In the genomic region with DNA sequence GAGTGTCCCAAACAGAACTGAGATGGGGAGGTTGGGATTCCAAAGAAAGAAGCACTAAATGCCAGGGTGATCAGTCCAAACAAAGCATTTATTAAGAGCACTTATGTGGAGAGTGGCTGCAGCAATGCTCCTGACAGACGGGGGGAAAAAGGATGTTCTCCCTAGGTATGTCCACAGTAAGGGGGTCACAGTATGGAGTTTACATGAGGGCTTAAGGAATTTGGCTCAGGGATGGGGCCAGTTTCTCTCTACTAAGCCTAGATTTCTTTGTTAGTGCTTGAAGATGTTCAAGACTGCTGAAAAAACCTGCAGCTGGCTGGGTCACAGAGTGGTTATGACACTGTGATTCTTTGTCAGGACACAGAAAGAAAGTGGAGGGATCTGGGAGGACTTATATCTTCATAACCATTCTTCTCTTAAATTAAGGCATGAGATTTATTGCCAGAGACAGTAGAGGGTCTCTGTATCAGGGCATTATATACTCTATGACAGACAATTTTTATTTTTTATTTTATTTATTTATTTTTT, we compare ENCODE assay signal across 14 cellular contexts.
DNase-seq lines count a peak whose midpoint lies in the region; ATAC-seq, FAIRE-seq and TF ChIP-seq lines count a peak whose summit lies in the region.
"Had no signal": no experiment of that assay in that cellular context is flagged by ENCODE, and none has a peak within 500 bp of the region (broad histone marks: within the 10 kb centered on the region; RNA-seq: fewer than 3 reads in every experiment).

No MANE protein-coding gene starts in this region.

- WGBS in suprapubic skin = 28% methylated on average over 1 of the region's 1 CpG

- ATAC-seq in GM21717 (IDR thresholded peaks at IDR 0.05; ENCODE audit: unreplicated experiment) = no peak
- ATAC-seq: activated CD8-positive, alpha-beta T cell treated with anti-CD3 and anti-CD28 coated beads, Interleukin-2, amount 10 ng/mL, durations not matched to agents 7 days and 5 days; effector memory CD8-positive, alpha-beta T cell; natural killer cell treated with Interleukin-12 subunit alpha and Interleukin-12 subunit beta and Interleukin-15 and Interleukin-18, amount 100 ng/mL, for 72 hours had no signal

- TF ChIP-seq EP300 in suprapubic skin (IDR thresholded peaks at IDR 0.05) = no peak

- H3K27ac ChIP-seq in kidney (ENCODE audit: low read depth in 2 of 2, low read length in 2 of 2) (no peak overlapping the region), suprapubic skin (no peak overlapping the region)

- H3K36me3 ChIP-seq in kidney (ENCODE audit: control insufficient read depth in 1 of 2, insufficient read depth in 2 of 2, low read length in 2 of 2) = no peaks in the 10 kb centered on the region
- H3K36me3 ChIP-seq in suprapubic skin = no peaks in the 10 kb centered on the region
- H3K36me3 ChIP-seq in H7 (replicated peaks; ENCODE audit: control insufficient read depth, insufficient read depth, low read length) = no peaks in the 10 kb centered on the region

- no peak for FAIRE-seq in kidney (lab: Jason Lieb, UNC)

- no peak overlapping the region for H3K9ac ChIP-seq in kidney (ENCODE audit: low read length in 2 of 2)

- in situ Hi-C loops in astrocyte of the cerebellum (cut with HindIII; ENCODE audit: low sequenced_read_pairs) = no loop called here

- no peak for TF ChIP-seq POLR2A in suprapubic skin (IDR thresholded peaks at IDR 0.05)

- intact Hi-C loops in kidney (cut with DNase I) = no loop called here

- DNase-seq in LNCaP clone FGC (ENCODE audit: low read depth) (no peak), astrocyte of the cerebellum (ENCODE audit: low read depth) (no peak), kidney (no peak), suprapubic skin (ENCODE audit: low spot score in 2 of 2) (no peak), OCI-M2 (lab: John Stamatoyannopoulos, UW; ENCODE audit: unreplicated experiment) (no peak), H7 (no peak), DMS153 treated with DMSO at 0.1 percent for 48 hours (lab: John Stamatoyannopoulos, UW; ENCODE audit: unreplicated experiment) (no peak)
- DNase-seq: activated CD8-positive, alpha-beta T cell treated with anti-CD3 and anti-CD28 coated beads, Interleukin-2, amount 10 ng/mL, durations not matched to agents 7 days and 5 days; activated naive CD4-positive, alpha-beta T cell treated with anti-CD3 and anti-CD28 coated beads, Interleukin-2, amount 50 U/mL, for 16 hours; DMS153; effector memory CD8-positive, alpha-beta T cell; stimulated activated CD4-positive, alpha-beta T cell treated with anti-CD3 and anti-CD28 coated beads, Interleukin-2, amount 100 ng/mL, for 24 hours had no signal

- H3K4me1 ChIP-seq in kidney (ENCODE audit: control insufficient read depth in 1 of 2, insufficient read depth in 1 of 2, low read depth in 1 of 2, low read length in 2 of 2) (peaks cover 0 to 3% of the 10 kb centered on the region in 2 donors), suprapubic skin (no peaks in the 10 kb centered on the region)

- H3K9me3 ChIP-seq in kidney (ENCODE audit: control insufficient read depth in 1 of 2, low read length in 2 of 2) (no peaks in the 10 kb centered on the region), suprapubic skin (no peaks in the 10 kb centered on the region)

- TF ChIP-seq CTCF in LNCaP clone FGC (IDR thresholded peaks at IDR 0.05; ENCODE audit: control insufficient read depth, extremely low read depth, insufficient read depth) (no peak), astrocyte of the cerebellum (IDR thresholded peaks at IDR 0.05; ENCODE audit: low read depth, low read length, missing control alignments) (no peak), kidney (IDR thresholded peaks at IDR 0.05; ENCODE audit: borderline replicate concordance, extremely low read depth, insufficient read depth) (no peak), suprapubic skin (IDR thresholded peaks at IDR 0.05) (no peak)

- H3K4me3 ChIP-seq in LNCaP clone FGC (ENCODE audit: low read depth, low read length) (peak overlapping the region; percentile 28), astrocyte of the cerebellum (ENCODE audit: low read depth, low read length) (peak overlapping the region; percentile 31), kidney (ENCODE audit: low read length in 2 of 2) (peak overlapping the region; percentile 53 to 58), suprapubic skin (peak overlapping the region; percentile 22), H7 (ENCODE audit: insufficient read depth, low read depth, low read length) (no peak overlapping the region)

- H3K27me3 ChIP-seq in suprapubic skin (no peaks in the 10 kb centered on the region), H7 (ENCODE audit: control insufficient read depth, insufficient read depth, low read length) (no peaks in the 10 kb centered on the region)
